Comparison of ENCODE assay signal across 1 cellular context in genomic region chr1:153783233-153784190, GRCh38.
TF ChIP-seq lines count a peak whose summit lies in the region.

No MANE protein-coding gene starts in this region.

TF ChIP-seq in HepG2, 621 proteins besides CTCF, POLR2A, EP300 and RAD21 (continued from another document and continues in another):
- TF ChIP-seq PRDM10 (CRISPR knock-in tag; IDR thresholded peaks at IDR 0.05; ENCODE audit: low read depth): 0 out of 2 replicates have a peak, but pooled peaks have one; percentile 41
- TF ChIP-seq ZSCAN9 (CRISPR knock-in tag; IDR thresholded peaks at IDR 0.05; ENCODE audit: borderline replicate concordance): no peak
- TF ChIP-seq, protein P1, sequence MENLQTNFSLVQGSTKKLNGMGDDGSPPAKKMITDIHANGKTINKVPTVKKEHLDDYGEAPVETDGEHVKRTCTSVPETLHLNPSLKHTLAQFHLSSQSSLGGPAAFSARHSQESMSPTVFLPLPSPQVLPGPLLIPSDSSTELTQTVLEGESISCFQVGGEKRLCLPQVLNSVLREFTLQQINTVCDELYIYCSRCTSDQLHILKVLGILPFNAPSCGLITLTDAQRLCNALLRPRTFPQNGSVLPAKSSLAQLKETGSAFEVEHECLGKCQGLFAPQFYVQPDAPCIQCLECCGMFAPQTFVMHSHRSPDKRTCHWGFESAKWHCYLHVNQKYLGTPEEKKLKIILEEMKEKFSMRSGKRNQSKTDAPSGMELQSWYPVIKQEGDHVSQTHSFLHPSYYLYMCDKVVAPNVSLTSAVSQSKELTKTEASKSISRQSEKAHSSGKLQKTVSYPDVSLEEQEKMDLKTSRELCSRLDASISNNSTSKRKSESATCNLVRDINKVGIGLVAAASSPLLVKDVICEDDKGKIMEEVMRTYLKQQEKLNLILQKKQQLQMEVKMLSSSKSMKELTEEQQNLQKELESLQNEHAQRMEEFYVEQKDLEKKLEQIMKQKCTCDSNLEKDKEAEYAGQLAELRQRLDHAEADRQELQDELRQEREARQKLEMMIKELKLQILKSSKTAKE (CRISPR knock-in tag; IDR thresholded peaks at IDR 0.05; ENCODE audit: borderline replicate concordance): no peak
- TF ChIP-seq NFATC3 (CRISPR knock-in tag; IDR thresholded peaks at IDR 0.05): peak; percentile 91; the same call in 1 of the 2 replicates
- no peak for TF ChIP-seq MTA3 (CRISPR knock-in tag; IDR thresholded peaks at IDR 0.05)
- TF ChIP-seq ZNF205 (CRISPR knock-in tag; IDR thresholded peaks at IDR 0.05): no peak; the same call in none of the 2 replicates
- TF ChIP-seq ZZZ3 (CRISPR knock-in tag; IDR thresholded peaks at IDR 0.05; ENCODE audit: borderline replicate concordance): no peak
- no peak for TF ChIP-seq MNT (IDR thresholded peaks at IDR 0.05)
- TF ChIP-seq RFX3 (CRISPR knock-in tag; IDR thresholded peaks at IDR 0.05): no peak
- TF ChIP-seq ZNF703 (CRISPR knock-in tag; IDR thresholded peaks at IDR 0.05; ENCODE audit: borderline replicate concordance): peak; percentile 67
- TF ChIP-seq DPF2 (CRISPR knock-in tag; IDR thresholded peaks at IDR 0.05; ENCODE audit: borderline replicate concordance, low read depth): no peak
- TF ChIP-seq, protein P2, sequence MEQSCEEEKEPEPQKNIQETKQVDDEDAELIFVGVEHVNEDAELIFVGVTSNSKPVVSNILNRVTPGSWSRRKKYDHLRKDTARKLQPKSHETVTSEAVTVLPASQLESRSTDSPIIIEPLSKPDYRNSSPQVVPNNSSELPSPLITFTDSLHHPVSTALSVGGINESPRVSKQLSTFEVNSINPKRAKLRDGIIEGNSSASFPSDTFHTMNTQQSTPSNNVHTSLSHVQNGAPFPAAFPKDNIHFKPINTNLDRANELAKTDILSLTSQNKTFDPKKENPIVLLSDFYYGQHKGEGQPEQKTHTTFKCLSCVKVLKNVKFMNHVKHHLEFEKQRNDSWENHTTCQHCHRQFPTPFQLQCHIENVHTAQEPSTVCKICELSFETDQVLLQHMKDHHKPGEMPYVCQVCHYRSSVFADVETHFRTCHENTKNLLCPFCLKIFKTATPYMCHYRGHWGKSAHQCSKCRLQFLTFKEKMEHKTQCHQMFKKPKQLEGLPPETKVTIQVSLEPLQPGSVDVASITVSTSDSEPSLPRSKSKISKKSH (CRISPR knock-in tag; IDR thresholded peaks at IDR 0.05; ENCODE audit: borderline replicate concordance): 0 out of 2 replicates have a peak, but pooled peaks have one; percentile 65
- no peak for TF ChIP-seq ZNF720 (CRISPR knock-in tag; IDR thresholded peaks at IDR 0.05)
- peak; percentile 62 for TF ChIP-seq SP5 (CRISPR knock-in tag; IDR thresholded peaks at IDR 0.05; ENCODE audit: borderline replicate concordance, low read depth)
- TF ChIP-seq HIVEP1 (CRISPR knock-in tag; IDR thresholded peaks at IDR 0.05): peak; percentile 82
- TF ChIP-seq SP140L (CRISPR knock-in tag; IDR thresholded peaks at IDR 0.05; ENCODE audit: borderline replicate concordance): no peak
- peak; percentile 89; the same call in 1 of the 2 replicates for TF ChIP-seq SNAPC2 (CRISPR knock-in tag; IDR thresholded peaks at IDR 0.05)
- TF ChIP-seq HOXD1 (CRISPR knock-in tag; IDR thresholded peaks at IDR 0.05): no peak
- peak; percentile 85; the same call in 1 of the 2 replicates for TF ChIP-seq KDM5B (CRISPR knock-in tag; IDR thresholded peaks at IDR 0.05; ENCODE audit: borderline replicate concordance)
- 0 out of 2 replicates have a peak, but pooled peaks have one; percentile 31 for TF ChIP-seq RFXAP (CRISPR knock-in tag; IDR thresholded peaks at IDR 0.05; ENCODE audit: borderline replicate concordance)
- TF ChIP-seq EZH2 (conservative IDR thresholded peaks at IDR 0.05; ENCODE audit: low read depth, low read length): no peak
- peak; percentile 83; the same call in 1 of the 2 replicates for TF ChIP-seq NAIF1 (CRISPR knock-in tag; IDR thresholded peaks at IDR 0.05; ENCODE audit: borderline replicate concordance)
- TF ChIP-seq PRDM4 (CRISPR knock-in tag; IDR thresholded peaks at IDR 0.05; ENCODE audit: borderline replicate concordance): no peak
- TF ChIP-seq, protein P3, sequence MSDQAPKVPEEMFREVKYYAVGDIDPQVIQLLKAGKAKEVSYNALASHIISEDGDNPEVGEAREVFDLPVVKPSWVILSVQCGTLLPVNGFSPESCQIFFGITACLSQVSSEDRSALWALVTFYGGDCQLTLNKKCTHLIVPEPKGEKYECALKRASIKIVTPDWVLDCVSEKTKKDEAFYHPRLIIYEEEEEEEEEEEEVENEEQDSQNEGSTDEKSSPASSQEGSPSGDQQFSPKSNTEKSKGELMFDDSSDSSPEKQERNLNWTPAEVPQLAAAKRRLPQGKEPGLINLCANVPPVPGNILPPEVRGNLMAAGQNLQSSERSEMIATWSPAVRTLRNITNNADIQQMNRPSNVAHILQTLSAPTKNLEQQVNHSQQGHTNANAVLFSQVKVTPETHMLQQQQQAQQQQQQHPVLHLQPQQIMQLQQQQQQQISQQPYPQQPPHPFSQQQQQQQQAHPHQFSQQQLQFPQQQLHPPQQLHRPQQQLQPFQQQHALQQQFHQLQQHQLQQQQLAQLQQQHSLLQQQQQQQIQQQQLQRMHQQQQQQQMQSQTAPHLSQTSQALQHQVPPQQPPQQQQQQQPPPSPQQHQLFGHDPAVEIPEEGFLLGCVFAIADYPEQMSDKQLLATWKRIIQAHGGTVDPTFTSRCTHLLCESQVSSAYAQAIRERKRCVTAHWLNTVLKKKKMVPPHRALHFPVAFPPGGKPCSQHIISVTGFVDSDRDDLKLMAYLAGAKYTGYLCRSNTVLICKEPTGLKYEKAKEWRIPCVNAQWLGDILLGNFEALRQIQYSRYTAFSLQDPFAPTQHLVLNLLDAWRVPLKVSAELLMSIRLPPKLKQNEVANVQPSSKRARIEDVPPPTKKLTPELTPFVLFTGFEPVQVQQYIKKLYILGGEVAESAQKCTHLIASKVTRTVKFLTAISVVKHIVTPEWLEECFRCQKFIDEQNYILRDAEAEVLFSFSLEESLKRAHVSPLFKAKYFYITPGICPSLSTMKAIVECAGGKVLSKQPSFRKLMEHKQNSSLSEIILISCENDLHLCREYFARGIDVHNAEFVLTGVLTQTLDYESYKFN (CRISPR knock-in tag; conservative IDR thresholded peaks at IDR 0.05): peak; percentile 59
- TF ChIP-seq FOXK1 (CRISPR knock-in tag; IDR thresholded peaks at IDR 0.05; ENCODE audit: borderline replicate concordance, low read depth): 0 out of 2 replicates have a peak, but pooled peaks have one; percentile 46
- TF ChIP-seq PCBP2 (optimal IDR thresholded peaks at IDR 0.05; ENCODE audit: low read depth, low read length, poor library complexity, severe bottlenecking): no peak
- 0 out of 2 replicates have a peak, but pooled peaks have one; percentile 55 for TF ChIP-seq ZFP37 (CRISPR knock-in tag; IDR thresholded peaks at IDR 0.05; ENCODE audit: borderline replicate concordance)
- TF ChIP-seq, protein P4, sequence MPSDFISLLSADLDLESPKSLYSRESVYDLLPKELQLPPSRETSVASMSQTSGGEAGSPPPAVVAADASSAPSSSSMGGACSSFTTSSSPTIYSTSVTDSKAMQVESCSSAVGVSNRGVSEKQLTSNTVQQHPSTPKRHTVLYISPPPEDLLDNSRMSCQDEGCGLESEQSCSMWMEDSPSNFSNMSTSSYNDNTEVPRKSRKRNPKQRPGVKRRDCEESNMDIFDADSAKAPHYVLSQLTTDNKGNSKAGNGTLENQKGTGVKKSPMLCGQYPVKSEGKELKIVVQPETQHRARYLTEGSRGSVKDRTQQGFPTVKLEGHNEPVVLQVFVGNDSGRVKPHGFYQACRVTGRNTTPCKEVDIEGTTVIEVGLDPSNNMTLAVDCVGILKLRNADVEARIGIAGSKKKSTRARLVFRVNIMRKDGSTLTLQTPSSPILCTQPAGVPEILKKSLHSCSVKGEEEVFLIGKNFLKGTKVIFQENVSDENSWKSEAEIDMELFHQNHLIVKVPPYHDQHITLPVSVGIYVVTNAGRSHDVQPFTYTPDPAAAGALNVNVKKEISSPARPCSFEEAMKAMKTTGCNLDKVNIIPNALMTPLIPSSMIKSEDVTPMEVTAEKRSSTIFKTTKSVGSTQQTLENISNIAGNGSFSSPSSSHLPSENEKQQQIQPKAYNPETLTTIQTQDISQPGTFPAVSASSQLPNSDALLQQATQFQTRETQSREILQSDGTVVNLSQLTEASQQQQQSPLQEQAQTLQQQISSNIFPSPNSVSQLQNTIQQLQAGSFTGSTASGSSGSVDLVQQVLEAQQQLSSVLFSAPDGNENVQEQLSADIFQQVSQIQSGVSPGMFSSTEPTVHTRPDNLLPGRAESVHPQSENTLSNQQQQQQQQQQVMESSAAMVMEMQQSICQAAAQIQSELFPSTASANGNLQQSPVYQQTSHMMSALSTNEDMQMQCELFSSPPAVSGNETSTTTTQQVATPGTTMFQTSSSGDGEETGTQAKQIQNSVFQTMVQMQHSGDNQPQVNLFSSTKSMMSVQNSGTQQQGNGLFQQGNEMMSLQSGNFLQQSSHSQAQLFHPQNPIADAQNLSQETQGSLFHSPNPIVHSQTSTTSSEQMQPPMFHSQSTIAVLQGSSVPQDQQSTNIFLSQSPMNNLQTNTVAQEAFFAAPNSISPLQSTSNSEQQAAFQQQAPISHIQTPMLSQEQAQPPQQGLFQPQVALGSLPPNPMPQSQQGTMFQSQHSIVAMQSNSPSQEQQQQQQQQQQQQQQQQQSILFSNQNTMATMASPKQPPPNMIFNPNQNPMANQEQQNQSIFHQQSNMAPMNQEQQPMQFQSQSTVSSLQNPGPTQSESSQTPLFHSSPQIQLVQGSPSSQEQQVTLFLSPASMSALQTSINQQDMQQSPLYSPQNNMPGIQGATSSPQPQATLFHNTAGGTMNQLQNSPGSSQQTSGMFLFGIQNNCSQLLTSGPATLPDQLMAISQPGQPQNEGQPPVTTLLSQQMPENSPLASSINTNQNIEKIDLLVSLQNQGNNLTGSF (CRISPR knock-in tag; IDR thresholded peaks at IDR 0.05): no peak; the same call in 1 of the 2 replicates
- peak; percentile 73; the same call in 1 of the 2 replicates for TF ChIP-seq ZNF362 (CRISPR knock-in tag; IDR thresholded peaks at IDR 0.05; ENCODE audit: borderline replicate concordance)
- TF ChIP-seq ZNF496 (CRISPR knock-in tag; IDR thresholded peaks at IDR 0.05; ENCODE audit: insufficient replicate concordance): no peak
- no peak for TF ChIP-seq AKAP8 (CRISPR knock-in tag; IDR thresholded peaks at IDR 0.05)
- no peak for TF ChIP-seq NFRKB (IDR thresholded peaks at IDR 0.05)
- no peak for TF ChIP-seq RAD51 (IDR thresholded peaks at IDR 0.05; ENCODE audit: borderline replicate concordance)
- peak; percentile 86 for TF ChIP-seq ZNF317 (CRISPR knock-in tag; IDR thresholded peaks at IDR 0.05)
- no peak for TF ChIP-seq ZNF20 (CRISPR knock-in tag; IDR thresholded peaks at IDR 0.05)
